ENCODE assay signal across 8 cellular contexts in genomic region chr10:100184426-100185219, GRCh38. TPM values are rescaled to one million over a fixed set of nuclear protein-coding genes. Genes with fewer than 3 reads are reported as not detected.
DNase-seq lines count a peak whose midpoint lies in the region; ATAC-seq and TF ChIP-seq lines count a peak whose summit lies in the region.

No MANE protein-coding gene starts in this region.

- H3K27ac ChIP-seq in esophagus muscularis mucosa (replicated peaks in 1 of 4), result peak overlapping the region; percentile 82 to 87 (median 84)

- peaks cover 19 to 31% (median 28%) of the 10 kb centered on the region in 4 donors for H3K4me1 ChIP-seq in esophagus muscularis mucosa

- no peak for TF ChIP-seq POLR2A in esophagus muscularis mucosa (IDR thresholded peaks at IDR 0.05; ENCODE audit: low read depth)

- H3K27me3 Mint-ChIP-seq in osteocyte (ENCODE audit: unreplicated experiment), result no peaks in the 10 kb centered on the region

- peak; percentile 7 for ATAC-seq in HG03439 (IDR thresholded peaks at IDR 0.05; ENCODE audit: unreplicated experiment)

- H3K27ac Mint-ChIP-seq in osteocyte (ENCODE audit: unreplicated experiment), result peak overlapping the region; percentile 93

- peaks cover 0 to 34% (median 19%) of the 10 kb centered on the region in 4 donors for H3K36me3 ChIP-seq in esophagus muscularis mucosa

- DNase-seq in Daoy (ENCODE audit: low read depth) (peak; percentile 4), SKM-1 treated with dmso at 0.1 percent for 144 hours (lab: John Stamatoyannopoulos, UW; ENCODE audit: unreplicated experiment) (peak; percentile 42), esophagus muscularis mucosa (ENCODE audit: extremely low spot score) (no peak), osteocyte (ENCODE audit: extremely low spot score, unreplicated experiment) (no peak), NCI-H345 (lab: John Stamatoyannopoulos, UW) (no peak), GM19238 (ENCODE audit: insufficient read length, low spot score) (no peak), superior temporal gyrus (ENCODE audit: extremely low spot score) (no peak)

- H3K36me3 Mint-ChIP-seq in osteocyte (ENCODE audit: unreplicated experiment), result peaks cover 7% of the 10 kb centered on the region

- intact Hi-C loops in esophagus muscularis mucosa (cut with DNase I), result loop anchor here (5.0 kb wide), 1 partner anchor 43 kb away; the partner anchor contains the start of gene CHUK

- no peak for TF ChIP-seq EP300 in esophagus muscularis mucosa (IDR thresholded peaks at IDR 0.05)

- H3K4me1 Mint-ChIP-seq in osteocyte (ENCODE audit: unreplicated experiment), result peaks cover 29% of the 10 kb centered on the region

- no peaks in the 10 kb centered on the region for H3K9me3 ChIP-seq in esophagus muscularis mucosa

- peak overlapping the region; percentile 94 for H3K4me3 Mint-ChIP-seq in osteocyte (ENCODE audit: unreplicated experiment)

- 15% methylated on average over 6 of the region's 6 CpGs for WGBS in esophagus muscularis mucosa

- H3K27me3 ChIP-seq in esophagus muscularis mucosa, result no peaks in the 10 kb centered on the region

- peak overlapping the region; percentile 71 to 86 (median 84) for H3K4me3 ChIP-seq in esophagus muscularis mucosa

- H3K9me3 Mint-ChIP-seq in osteocyte (ENCODE audit: unreplicated experiment), result no peaks in the 10 kb centered on the region

- TF ChIP-seq CTCF in esophagus muscularis mucosa (IDR thresholded peaks at IDR 0.05) (no peak), osteocyte (IDR thresholded peaks at IDR 0.05) (no peak)

RNA-seq across cellular contexts. Expression of gene ERLIN1, which starts 1.2 kb away (rescaled TPM):
- 24.5 and 28.5 TPM in 2 replicates for total RNA-seq in Daoy (2014; rRNA removed; shearing (Covaris generic))
- total RNA-seq in esophagus muscularis mucosa (10 to 100 TPM in 3 of 4 donors, 1 to 10 TPM in 1; 8.3 to 14.4 (median 13.6) TPM), osteocyte (28.2 and 34.4 TPM in 2 replicates)

RNA-seq across cellular contexts. Expression of gene CHUK, which starts 44.8 kb away (rescaled TPM):
- total RNA-seq in Daoy (2014; rRNA removed; shearing (Covaris generic)), result 36.6 and 39.0 TPM in 2 replicates
- total RNA-seq in esophagus muscularis mucosa (10 to 100 TPM; 16.8 to 25.7 (median 23.8) TPM), osteocyte (17.8 and 18.6 TPM in 2 replicates)

Comparison
In these comparisons a context has a peak if more than half of its experiments do, and no peak if none do; other contexts are left out.
1. DNase-seq: peak in Daoy (single experiment) and SKM-1 treated with dmso at 0.1 percent for 144 hours (single experiment); none in esophagus muscularis mucosa (single experiment), osteocyte (single experiment), NCI-H345 (single experiment), GM19238 (single experiment) and superior temporal gyrus (single experiment).